18 cellular contexts compared by ENCODE assay signal in the genomic region with DNA sequence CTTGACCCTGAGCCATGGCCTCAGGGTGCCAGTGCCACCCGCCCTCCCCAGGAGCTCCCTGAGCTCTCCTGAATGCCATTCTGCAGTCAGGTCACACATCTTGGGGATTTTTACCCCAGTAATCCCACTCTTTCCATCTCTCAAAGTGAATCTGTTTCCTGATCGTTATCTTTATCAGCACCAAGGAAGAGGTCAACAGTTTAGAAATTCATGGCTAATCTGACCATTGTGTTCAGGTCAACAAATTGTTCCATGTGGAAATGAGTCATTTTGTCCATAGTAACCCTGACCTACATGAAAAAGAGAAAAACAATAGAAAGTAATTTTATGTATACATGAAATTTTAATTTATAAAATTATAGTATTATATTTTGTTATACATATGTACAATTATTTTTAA. TPM values are rescaled to one million over a fixed set of nuclear protein-coding genes. Genes with fewer than 3 reads are reported as not detected.
"Had no signal": no experiment of that assay in that cellular context is flagged by ENCODE, and none has a peak within 500 bp of the region (broad histone marks: within the 10 kb centered on the region; RNA-seq: fewer than 3 reads in every experiment).

No MANE protein-coding gene starts in this region.

- DNase-seq: activated CD4-positive, alpha-beta T cell treated with anti-CD3 and anti-CD28 coated beads for 36 hours; activated CD8-positive, alpha-beta T cell treated with anti-CD3 and anti-CD28 coated beads, Interleukin-2, amount 10 ng/mL, durations not matched to agents 7 days and 5 days; activated naive CD4-positive, alpha-beta T cell; colonic mucosa; effector memory CD4-positive, alpha-beta T cell; erythroblast; foreskin keratinocyte; heart left ventricle; islet precursor cell; stimulated activated CD4-positive, alpha-beta T cell treated with anti-CD3 and anti-CD28 coated beads, Interleukin-4, amount 100 ng/mL, for 4 hours; stomach; T-helper 9 cell had no signal

- ATAC-seq: activated CD4-positive, alpha-beta T cell treated with anti-CD3 and anti-CD28 coated beads for 36 hours; activated CD8-positive, alpha-beta T cell treated with anti-CD3 and anti-CD28 coated beads, Interleukin-2, amount 10 ng/mL, durations not matched to agents 7 days and 5 days; foreskin keratinocyte; heart left ventricle; left lobe of liver had no signal

- H3K4me3 ChIP-seq: cardiac muscle cell, colonic mucosa, heart left ventricle, skin epidermis, stomach, thoracic aorta, uterus had no signal

RNA-seq across cellular contexts. Expression of gene ZNF488, which starts 28.8 kb away (rescaled TPM):
- total RNA-seq: activated CD8-positive, alpha-beta T cell treated with anti-CD3 and anti-CD28 coated beads, Interleukin-2, amount 10 ng/mL, durations not matched to agents 7 days and 5 days; activated T-helper 1 cell treated with anti-CD3 and anti-CD28 coated beads, Interleukin-12 subunit alpha, Interleukin-12 subunit beta, Interleukin-2, Interleukin-4 antibody, amounts not matched to agents 30 ng/mL and 10 ng/mL and 1 ng/mL, durations not matched to agents 14 hours and 24 hours and 36 hours; thoracic aorta had no signal
